ENCODE assay signal across 17 cellular contexts in the genomic region with DNA sequence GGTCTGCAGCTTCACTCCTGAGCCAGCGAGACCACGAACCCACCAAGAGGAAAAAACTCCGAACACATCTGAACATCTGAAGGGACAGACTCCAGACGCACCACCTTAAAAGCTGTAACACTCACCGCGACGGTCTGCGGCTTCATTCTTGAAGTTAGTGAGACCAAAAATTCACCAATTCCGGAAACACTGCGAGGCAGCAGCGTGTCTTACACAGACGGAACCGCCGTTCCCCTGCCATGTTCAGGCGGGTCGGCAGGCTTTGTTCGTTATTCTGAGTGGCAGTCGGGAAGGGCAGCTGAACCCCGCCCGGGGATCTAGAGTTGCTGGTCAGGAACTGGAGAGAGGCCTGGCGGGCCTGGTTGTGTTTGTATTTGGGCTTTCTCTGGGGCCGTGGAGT. TPM values are rescaled to one million over a fixed set of nuclear protein-coding genes. Genes with fewer than 3 reads are reported as not detected.
A peak's percentile ranks its signal among the peaks of the same experiment; 100 is the strongest.
DNase-seq lines count a peak whose midpoint lies in the region; ATAC-seq and TF ChIP-seq lines count a peak whose summit lies in the region.
"Had no signal": no experiment of that assay in that cellular context is flagged by ENCODE, and none has a peak within 500 bp of the region (broad histone marks: within the 10 kb centered on the region; RNA-seq: fewer than 3 reads in every experiment).

No MANE protein-coding gene starts in this region.

- H3K27ac ChIP-seq in GM23338 (ENCODE audit: low read depth) (no peak overlapping the region), RWPE1 (peak overlapping the region; percentile 71), neural progenitor cell (no peak overlapping the region), prostate gland (no peak overlapping the region)

- H3K27ac Mint-ChIP-seq in GM23338: no peak overlapping the region
- peak overlapping the region; percentile 68 for H3K27ac Mint-ChIP-seq in endothelial cell (ENCODE audit: unreplicated experiment)
- H3K27ac Mint-ChIP-seq in neural progenitor cell: peak overlapping the region; percentile 88
- H3K27ac Mint-ChIP-seq: B cell; CD4-positive, alpha-beta T cell had no signal

- no peak overlapping the region for H3K4me3 ChIP-seq in GM23338
- no peak overlapping the region for H3K4me3 ChIP-seq in neural progenitor cell
- no peak overlapping the region for H3K4me3 ChIP-seq in prostate gland
- H3K4me3 ChIP-seq: GM12878, HAP-1 had no signal

- H2AFZ ChIP-seq in GM23338 (peak overlapping the region; percentile 85; the same call in 1 of the 2 replicates), neural progenitor cell (replicated peaks) (no peak overlapping the region)

- H3K36me3 Mint-ChIP-seq in GM23338 (ENCODE audit: low read depth) (no peaks in the 10 kb centered on the region; the same call in 2 of the 3 replicates), endothelial cell (ENCODE audit: low read depth, unreplicated experiment) (peaks cover 6% of the 10 kb centered on the region), neural progenitor cell (no peaks in the 10 kb centered on the region)

- H3K4me1 Mint-ChIP-seq in GM23338: peaks cover 26% of the 10 kb centered on the region
- no peaks in the 10 kb centered on the region for H3K4me1 Mint-ChIP-seq in endothelial cell (ENCODE audit: unreplicated experiment)
- peaks cover 7% of the 10 kb centered on the region for H3K4me1 Mint-ChIP-seq in neural progenitor cell
- H3K4me1 Mint-ChIP-seq: B cell had no signal

- no peaks in the 10 kb centered on the region for H3K9me3 ChIP-seq in neural progenitor cell (ENCODE audit: low read depth)
- H3K9me3 ChIP-seq in prostate gland: no peaks in the 10 kb centered on the region
- H3K9me3 ChIP-seq: HAP-1 had no signal

- WGBS in prostate gland: 90% methylated on average over 22 of the region's 22 CpGs

- H4K20me1 ChIP-seq in GM23338 (replicated peaks; ENCODE audit: insufficient read depth) (no peaks in the 10 kb centered on the region), neural progenitor cell (ENCODE audit: low read depth) (no peaks in the 10 kb centered on the region)

- H3K36me3 ChIP-seq in GM23338 (ENCODE audit: insufficient read depth) (no peaks in the 10 kb centered on the region), neural progenitor cell (no peaks in the 10 kb centered on the region), prostate gland (no peaks in the 10 kb centered on the region)
- H3K36me3 ChIP-seq: HAP-1 had no signal

- H3F3A ChIP-seq in GM23338 (replicated peaks; ENCODE audit: low read depth) (no peaks in the 10 kb centered on the region), neural progenitor cell (ENCODE audit: low read depth) (no peaks in the 10 kb centered on the region)

- no peaks in the 10 kb centered on the region for H3K79me2 ChIP-seq in GM23338 (replicated peaks; ENCODE audit: insufficient read depth)
- no peaks in the 10 kb centered on the region for H3K79me2 ChIP-seq in neural progenitor cell (ENCODE audit: low read depth)

- H3K27me3 ChIP-seq in GM23338 (ENCODE audit: insufficient read depth) (no peaks in the 10 kb centered on the region), neural progenitor cell (no peaks in the 10 kb centered on the region), prostate gland (replicated peaks; ENCODE audit: insufficient read depth) (no peaks in the 10 kb centered on the region)

- no peak for TF ChIP-seq POLR2A in prostate gland (IDR thresholded peaks at IDR 0.05)

- no peak overlapping the region for H3K4me3 Mint-ChIP-seq in GM23338
- peak overlapping the region; percentile 42 for H3K4me3 Mint-ChIP-seq in endothelial cell (ENCODE audit: unreplicated experiment)
- H3K4me3 Mint-ChIP-seq in neural progenitor cell: no peak overlapping the region
- H3K4me3 Mint-ChIP-seq: B cell; CD4-positive, alpha-beta T cell; IgD-negative memory B cell had no signal

- CTCF ChIA-PET in RWPE1 (lab: Yijun Ruan, JAX): interaction anchor here (1.2 kb wide), 1 partner anchor 74 kb away, joined by 3 read pairs; no protein-coding TSS in a partner anchor

- ATAC-seq in GM23338 (no peak), HG02938 (IDR thresholded peaks at IDR 0.05; ENCODE audit: unreplicated experiment) (no peak)
- ATAC-seq: GM12878 had no signal

- H3K9me3 Mint-ChIP-seq in GM23338 (no peaks in the 10 kb centered on the region; the same call in 2 of the 3 replicates), endothelial cell (ENCODE audit: unreplicated experiment) (no peaks in the 10 kb centered on the region), neural progenitor cell (peaks cover 3% of the 10 kb centered on the region)
- H3K9me3 Mint-ChIP-seq: CD4-positive, alpha-beta T cell; IgD-negative memory B cell had no signal

- H3K9me2 ChIP-seq in GM23338 (ENCODE audit: insufficient read depth): no peaks in the 10 kb centered on the region; the same call in 1 of the 2 replicates

- H3K27me3 Mint-ChIP-seq in GM23338 (ENCODE audit: insufficient read depth, low read depth, poor library complexity): no peaks in the 10 kb centered on the region
- peaks cover 4% of the 10 kb centered on the region for H3K27me3 Mint-ChIP-seq in endothelial cell (ENCODE audit: unreplicated experiment)
- H3K27me3 Mint-ChIP-seq in neural progenitor cell (ENCODE audit: insufficient read depth, low read depth): peaks cover 13% of the 10 kb centered on the region
- H3K27me3 Mint-ChIP-seq: B cell; CD4-positive, alpha-beta T cell; IgD-negative memory B cell had no signal

- H3K4me1 ChIP-seq in GM23338 (ENCODE audit: insufficient read depth) (peaks cover 9% of the 10 kb centered on the region), neural progenitor cell (no peaks in the 10 kb centered on the region), prostate gland (replicated peaks) (no peaks in the 10 kb centered on the region)
- H3K4me1 ChIP-seq: HAP-1 had no signal

- intact Hi-C loops in prostate gland (cut with DNase I): no loop called here

- TF ChIP-seq CTCF in GM23338 (conservative IDR thresholded peaks at IDR 0.05; ENCODE audit: low read depth in 2 of 2) (no peak), RWPE1 (conservative IDR thresholded peaks at IDR 0.05; ENCODE audit: low read depth) (no peak), endothelial cell (IDR thresholded peaks at IDR 0.05; ENCODE audit: unreplicated experiment) (no peak), neural progenitor cell (IDR thresholded peaks at IDR 0.05) (no peak), prostate gland (IDR thresholded peaks at IDR 0.05) (no peak)

- H3K9ac ChIP-seq in neural progenitor cell: no peak overlapping the region

- POLR2A ChIA-PET in RWPE1 (lab: Yijun Ruan, JAX; ENCODE audit: low non-redundant PET): no interaction called here

- H3K4me2 ChIP-seq in GM23338: no peak overlapping the region
- no peak overlapping the region for H3K4me2 ChIP-seq in neural progenitor cell

- DNase-seq in GM23338 (ENCODE audit: low spot score) (no peak), RWPE1 (ENCODE audit: low spot score) (no peak), endothelial cell (ENCODE audit: low spot score) (no peak), neural progenitor cell (ENCODE audit: low spot score) (no peak), prostate gland (ENCODE audit: low spot score) (no peak), Kasumi-1 (lab: John Stamatoyannopoulos, UW) (no peak)
- no peak for DNase-seq in activated CD8-positive, alpha-beta memory T cell treated with anti-CD3 and anti-CD28 coated beads, Interleukin-2, amount 50 U/mL, for 4 hours
- DNase-seq: C1 segment of cervical spinal cord; Calu3; CD4-positive, alpha-beta T cell; DMS 273 treated with DMSO at 0.1 percent for 48 hours; GOT3 had no signal

TF ChIP-seq in GM23338, 12 proteins besides CTCF, POLR2A, EP300 and RAD21:
- TF ChIP-seq EZH2phosphoT487 (IDR thresholded peaks at IDR 0.05; ENCODE audit: unreplicated experiment) (no peak), ETS1 (IDR thresholded peaks at IDR 0.05) (no peak)

RNA-seq across cellular contexts. Expression of gene LPCAT3, which starts 20.3 kb away (rescaled TPM):
- 45.3 and 51.5 TPM in 2 replicates for total RNA-seq in GM23338 (2014; rRNA removed; shearing (Covaris generic))
- 21.4 and 22.7 TPM in 2 replicates for polyA plus RNA-seq in GM23338 (2016; fragmentation: Nextera tagmentation; extraction: Ambion mirVana)
- total RNA-seq in endothelial cell (ENCODE audit: unreplicated experiment) (40.2 TPM), neural progenitor cell (ENCODE audit: low replicate concordance) (18.1 and 32.6 TPM in 2 replicates), prostate gland (10 to 100 TPM; 59.9 to 86.9 TPM)

RNA-seq across cellular contexts. Expression of gene C1S, which starts 21.9 kb away (rescaled TPM):
- 5.0 and 9.7 TPM in 2 replicates for total RNA-seq in GM23338 (2014; rRNA removed; shearing (Covaris generic))
- 4.9 and 5.1 TPM in 2 replicates for polyA plus RNA-seq in GM23338 (2016; fragmentation: Nextera tagmentation; extraction: Ambion mirVana)
- total RNA-seq in endothelial cell (ENCODE audit: unreplicated experiment): 5.8 TPM
- total RNA-seq in neural progenitor cell (ENCODE audit: low replicate concordance): 0.56 and 2.1 TPM in 2 replicates
- 100 to 1,000 TPM in 1 of 2 donors, 10 to 100 TPM in 1; 52.7 to 176 TPM for total RNA-seq in prostate gland
- polyA plus RNA-seq: IgD-negative memory B cell had no signal

RNA-seq across cellular contexts. Expression of gene C1R, which starts 53.7 kb away (rescaled TPM):
- 6.1 and 8.8 TPM in 2 replicates for total RNA-seq in GM23338 (2014; rRNA removed; shearing (Covaris generic))
- polyA plus RNA-seq in GM23338 (2016; fragmentation: Nextera tagmentation; extraction: Ambion mirVana): 5.9 and 6.4 TPM in 2 replicates
- 1.4 TPM for total RNA-seq in endothelial cell (ENCODE audit: unreplicated experiment)
- 3.3 and 8.8 TPM in 2 replicates for total RNA-seq in neural progenitor cell (ENCODE audit: low replicate concordance)
- total RNA-seq in prostate gland: 100 to 1,000 TPM; 104 to 261 TPM
- polyA plus RNA-seq: IgD-negative memory B cell had no signal

Comparison
In these comparisons a context has a peak if more than half of its experiments do, and no peak if none do; other contexts are left out.
1. RNA of gene C1R, which starts 53.7 kb away (total RNA-seq): 104 to 261 TPM in prostate gland; 6.1 to 8.8 TPM in GM23338, 3.3 to 8.8 TPM in neural progenitor cell and 1.4 TPM in endothelial cell (single experiment); every median in the first group is over 10 times any median in the second.